9 cellular contexts compared by ENCODE assay signal in genomic region chr12:105031061-105031807, GRCh38. TPM values are rescaled to one million over a fixed set of nuclear protein-coding genes. Genes with fewer than 3 reads are reported as not detected.
DNase-seq lines count a peak whose midpoint lies in the region; ATAC-seq, FAIRE-seq and TF ChIP-seq lines count a peak whose summit lies in the region.
"Had no signal": no experiment of that assay in that cellular context is flagged by ENCODE, and none has a peak within 500 bp of the region (broad histone marks: within the 10 kb centered on the region; RNA-seq: fewer than 3 reads in every experiment).

No MANE protein-coding gene starts in this region.

- FAIRE-seq in pancreas (lab: Jason Lieb, UNC), result no peak

- peaks cover 35% of the 10 kb centered on the region for H3K4me1 Mint-ChIP-seq in activated T-cell treated with anti-CD3 and anti-CD28 coated beads, Interleukin-2, amount 50 U/mL, for 24 hours (ENCODE audit: low read depth)

- H3K27ac ChIP-seq in pancreas, result peak overlapping the region in 2 of 4 donors; percentile 13 to 20
- H3K27ac ChIP-seq in substantia nigra (ENCODE audit: low read depth, low read length, poor library complexity, severe bottlenecking), result no peak overlapping the region
- H3K27ac ChIP-seq: upper lobe of right lung had no signal

- intact Hi-C loops in pancreas (cut with DNase I), result no loop called here

- H3K4me1 ChIP-seq in pancreas, result peaks cover 0 to 12% (median 5%) of the 10 kb centered on the region in 3 donors

- TF ChIP-seq CTCF in pancreas (IDR thresholded peaks at IDR 0.05), result no peak

- WGBS in pancreas, 2 donors, result 89 to 90% methylated on average over 8 of the region's 8 CpGs

- H3K4me3 Mint-ChIP-seq in activated T-cell treated with anti-CD3 and anti-CD28 coated beads, Interleukin-2, amount 50 U/mL, for 24 hours, result no peak overlapping the region

- peaks cover 0 to 20% (median 0%) of the 10 kb centered on the region in 3 donors for H3K36me3 ChIP-seq in pancreas
- H3K36me3 ChIP-seq: upper lobe of right lung had no signal

- H3K4me3 ChIP-seq in pancreas, result no peak overlapping the region
- H3K4me3 ChIP-seq: upper lobe of right lung had no signal

- no peaks in the 10 kb centered on the region for H3K9me3 Mint-ChIP-seq in activated T-cell treated with anti-CD3 and anti-CD28 coated beads, Interleukin-2, amount 50 U/mL, for 24 hours

- H3K27ac Mint-ChIP-seq in activated T-cell treated with anti-CD3 and anti-CD28 coated beads, Interleukin-2, amount 50 U/mL, for 24 hours, result peak overlapping the region; percentile 54

- H3K36me3 Mint-ChIP-seq in activated T-cell treated with anti-CD3 and anti-CD28 coated beads, Interleukin-2, amount 50 U/mL, for 24 hours (ENCODE audit: low read depth), result no peaks in the 10 kb centered on the region

- no peaks in the 10 kb centered on the region for H3K27me3 Mint-ChIP-seq in activated T-cell treated with anti-CD3 and anti-CD28 coated beads, Interleukin-2, amount 50 U/mL, for 24 hours

- H3K27me3 ChIP-seq in pancreas, result no peaks in the 10 kb centered on the region
- H3K27me3 ChIP-seq: upper lobe of right lung had no signal

- ATAC-seq in HG02588 (IDR thresholded peaks at IDR 0.05; ENCODE audit: unreplicated experiment), result peak; percentile 80
- ATAC-seq in pancreas, result peak in 3 of 4 donors; percentile 21 to 45 (median 25)
- ATAC-seq: upper lobe of right lung had no signal

- no peak for DNase-seq in activated T-cell treated with anti-CD3 and anti-CD28 coated beads, Interleukin-2, amount 50 U/mL, for 24 hours
- DNase-seq in activated T-cell treated with anti-CD3 and anti-CD28 coated beads for 4 hours (no peak), NCI-H1105 (lab: John Stamatoyannopoulos, UW) (peak; percentile 50), pancreas (no peak), substantia nigra (lab: John Stamatoyannopoulos, UW) (no peak), activated gamma-delta T cell (lab: John Stamatoyannopoulos, UW) (no peak), DMS79 treated with DMSO at 0.1 percent for 48 hours (lab: John Stamatoyannopoulos, UW) (no peak)
- DNase-seq: upper lobe of right lung had no signal

- no peaks in the 10 kb centered on the region for H3K9me3 ChIP-seq in pancreas
- H3K9me3 ChIP-seq: upper lobe of right lung had no signal

RNA-seq across cellular contexts. Expression of gene NOPCHAP1, which starts 45.1 kb away (rescaled TPM):
- 10 to 100 TPM; 12.9 to 21.5 (median 15.1) TPM for total RNA-seq in pancreas
- 1 to 10 TPM; 7.2 to 7.6 TPM for polyA plus RNA-seq in pancreas

RNA-seq across cellular contexts. Expression of gene ALDH1L2, which starts 53.0 kb away (rescaled TPM):
- total RNA-seq in pancreas, result 10 to 100 TPM; 32.2 to 90.9 (median 34.7) TPM
- 1 to 10 TPM; 6.0 TPM for polyA plus RNA-seq in pancreas
